8 cellular contexts compared by ENCODE assay signal in the genomic region with DNA sequence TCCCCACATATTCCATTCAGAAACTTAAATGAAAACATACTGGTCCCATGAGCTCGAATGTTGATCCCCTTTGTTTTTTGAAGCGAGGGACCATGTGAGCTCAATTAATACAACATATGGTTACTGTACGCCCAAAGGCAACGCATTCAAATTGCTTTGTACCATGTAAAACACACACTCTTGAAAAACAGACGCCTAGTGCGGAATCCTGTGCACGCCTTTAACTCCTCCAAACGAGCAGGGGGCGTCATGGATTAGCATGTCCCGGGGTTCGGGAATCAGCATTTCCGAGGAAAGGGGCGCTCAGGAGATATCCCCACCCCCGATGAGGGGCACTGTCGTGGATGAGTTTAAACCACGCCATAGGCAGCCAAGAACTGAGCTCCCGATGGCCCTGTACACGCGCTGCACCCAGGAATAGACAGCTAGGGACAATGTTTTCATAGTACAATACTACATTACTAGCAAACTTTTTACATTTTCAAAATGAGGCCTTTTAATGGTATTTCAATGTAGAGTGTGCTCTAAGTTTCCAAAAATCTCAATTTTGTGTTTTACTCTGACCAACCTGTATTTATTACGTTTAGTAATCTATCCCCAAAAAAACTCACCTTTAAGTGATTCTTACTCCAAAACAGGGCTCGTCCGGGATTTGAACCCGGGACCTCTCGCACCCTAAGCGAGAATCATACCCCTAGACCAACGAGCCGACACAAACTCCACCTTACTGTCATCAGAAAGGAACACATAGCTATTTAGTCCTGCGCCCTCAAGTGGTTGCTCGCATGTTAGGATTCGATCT. TPM values are rescaled to one million over a fixed set of nuclear protein-coding genes. Genes with fewer than 3 reads are reported as not detected.
DNase-seq lines count a peak whose midpoint lies in the region; TF ChIP-seq lines count a peak whose summit lies in the region.

No MANE protein-coding gene starts in this region.

- peak overlapping the region; percentile 50 for H3K27ac ChIP-seq in neutrophil
- peak overlapping the region; percentile 46 for H3K27ac ChIP-seq in substantia nigra (ENCODE audit: low read depth, low read length, poor library complexity, severe bottlenecking)

- H3K36me3 ChIP-seq in H7 (replicated peaks; ENCODE audit: control insufficient read depth, insufficient read depth, low read length) = no peaks in the 10 kb centered on the region
- no peaks in the 10 kb centered on the region for H3K36me3 ChIP-seq in neutrophil

- H3K4me1 ChIP-seq in neutrophil (ENCODE audit: control insufficient read depth in 1 of 2, insufficient read depth in 1 of 2, low read depth in 1 of 2, low read length in 1 of 2) = peaks cover 32 to 37% of the 10 kb centered on the region in 2 experiments

- H3K27me3 ChIP-seq in H7 (ENCODE audit: control insufficient read depth, insufficient read depth, low read length) (peaks cover 15% of the 10 kb centered on the region), neutrophil (peaks cover 28% of the 10 kb centered on the region)

- peak; percentile 93 for DNase-seq in ELF-1 (ENCODE audit: low read depth, low spot score)
- peak; percentile 76 for DNase-seq in H7
- peak; percentile 83 for DNase-seq in LoVo (ENCODE audit: low spot score)
- DNase-seq in SHP77 (lab: John Stamatoyannopoulos, UW) = peak; percentile 83 to 92
- DNase-seq in activated gamma-delta T cell treated with anti-CD3 and anti-CD28 coated beads, Interleukin-2, amount 50 U/mL, for 16 hours (ENCODE audit: low read depth) = peak; percentile 73
- DNase-seq in foreskin melanocyte = peak; percentile 88
- DNase-seq in substantia nigra (lab: John Stamatoyannopoulos, UW) = peak in 47 of 49 donors; percentile 16 to 90 (median 72)

- H3K9me3 ChIP-seq in neutrophil = no peaks in the 10 kb centered on the region

- peak overlapping the region; percentile 81 for H3K4me3 ChIP-seq in H7 (ENCODE audit: insufficient read depth, low read depth, low read length)
- peak overlapping the region; percentile 75 to 78 for H3K4me3 ChIP-seq in neutrophil (ENCODE audit: low read depth in 1 of 2, low read length in 1 of 2)

- TF ChIP-seq CTCF in neutrophil (IDR thresholded peaks at IDR 0.05) = peak; percentile 74

RNA-seq across cellular contexts. Expression of a gene that starts 6.7 kb away (rescaled TPM):
- 99.9 and 104 TPM in 2 replicates for total RNA-seq in H7 (2014; rRNA removed; shearing (Covaris generic))

Comparison
In these comparisons a context has a peak if more than half of its experiments do, and no peak if none do; other contexts are left out.
1. Peak in every context shown above with its lines: DNase-seq, H3K4me3 ChIP-seq and H3K27ac ChIP-seq.